Comparison of ENCODE assay signal across 35 cellular contexts in the genomic region with DNA sequence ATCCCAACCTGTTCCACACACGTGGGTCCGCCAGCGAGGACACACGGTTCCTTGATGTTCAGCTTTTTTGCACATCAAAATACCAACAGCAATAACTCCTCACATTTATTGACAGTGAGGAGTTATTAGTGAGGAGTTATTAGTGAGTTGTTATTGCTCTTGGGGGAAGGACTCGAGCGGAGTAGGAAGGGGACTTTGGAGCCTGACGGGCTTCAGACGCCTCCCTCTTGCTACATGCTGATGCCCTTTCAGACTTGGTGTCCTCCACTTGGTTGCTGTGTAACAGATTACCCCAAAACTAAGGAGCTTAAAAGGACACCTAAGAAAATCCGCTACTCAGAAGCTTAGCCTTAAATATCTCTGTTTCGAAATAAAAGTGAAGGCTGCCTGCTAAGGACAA.
"Had no signal": no experiment of that assay in that cellular context is flagged by ENCODE, and none has a peak within 500 bp of the region (broad histone marks: within the 10 kb centered on the region; RNA-seq: fewer than 3 reads in every experiment).

No MANE protein-coding gene starts in this region.

- DNase-seq: activated B cell treated with CpG ODN at 0.5 μM for 24 hours; activated CD4-positive, alpha-beta memory T cell treated with anti-CD3 and anti-CD28 coated beads for 36 hours; activated CD4-positive, alpha-beta T cell treated with anti-CD3 and anti-CD28 coated beads for 4 hours; activated CD4-positive, alpha-beta T cell treated with anti-CD3 and anti-CD28 coated beads, Interleukin-2, amount 10 ng/mL, durations not matched to agents 24 days and 14 days; activated CD4-positive, alpha-beta T cell treated with anti-CD3 and anti-CD28 coated beads, Interleukin-2, amount 50 U/mL, for 1 hour; activated CD4-positive, alpha-beta T cell treated with anti-CD3 and anti-CD28 coated beads, Interleukin-2, amount 50 U/mL, for 4 hours; activated CD4-positive, CD25-positive, alpha-beta regulatory T cell treated with anti-CD3 and anti-CD28 coated beads, Interleukin-2, amount 50 U/mL, for 72 hours; activated CD8-positive, alpha-beta memory T cell treated with anti-CD3 and anti-CD28 coated beads, Interleukin-2, amount 50 U/mL, for 4 hours; activated CD8-positive, alpha-beta T cell treated with anti-CD3 and anti-CD28 coated beads for 36 hours; activated effector memory CD4-positive, alpha-beta T cell treated with anti-CD3 and anti-CD28 coated beads, Interleukin-2, amount 50 U/mL, for 16 hours; activated gamma-delta T cell treated with Interleukin-2 at 50 U/mL for 16 hours; activated naive CD4-positive, alpha-beta T cell; activated naive CD4-positive, alpha-beta T cell treated with anti-CD3 and anti-CD28 coated beads for 36 hours; activated naive CD4-positive, alpha-beta T cell treated with anti-CD3 and anti-CD28 coated beads, Interleukin-2, amount 50 U/mL, for 16 hours; activated naive CD8-positive, alpha-beta T cell treated with anti-CD3 and anti-CD28 coated beads for 36 hours; activated T-cell treated with anti-CD3 and anti-CD28 coated beads for 4 hours; activated T-cell treated with anti-CD3 and anti-CD28 coated beads, Interleukin-2, amount 50 U/mL, for 1 hour; activated T-cell treated with anti-CD3 and anti-CD28 coated beads, Interleukin-2, amount 50 U/mL, for 4 hours; activated T-cell treated with anti-CD3 and anti-CD28 coated beads, Interleukin-2, amount 50 U/mL, for 72 hours; adrenal gland; amniotic stem cell; aorta; body of pancreas; brain microvascular endothelial cell; caudate nucleus; cerebellar nuclear complex; T-helper 2 cell; T-helper 9 cell had no signal

- FAIRE-seq: astrocyte, TTC549 had no signal

- H3K9me3 ChIP-seq: adrenal gland, body of pancreas, breast epithelium had no signal

- H3K36me3 ChIP-seq: adrenal gland, brain microvascular endothelial cell, breast epithelium, cardiac muscle cell had no signal

- H3K27ac ChIP-seq: adrenal gland, body of pancreas, brain microvascular endothelial cell, breast epithelium, cardiac muscle cell, VCaP had no signal

- ATAC-seq: activated CD8-positive, alpha-beta T cell treated with anti-CD3 and anti-CD28 coated beads for 36 hours; activated naive CD4-positive, alpha-beta T cell treated with anti-CD3 and anti-CD28 coated beads, Interleukin-2, amount 50 U/mL, for 72 hours; activated T-cell treated with anti-CD3 and anti-CD28 coated beads, Interleukin-2, amount 50 U/mL, for 4 hours; activated T-cell treated with anti-CD3 and anti-CD28 coated beads, Interleukin-2, amount 50 U/mL, for 72 hours; activated T-helper 17 cell treated with anti-CD3 and anti-CD28 coated beads, Interleukin-2, amount 50 U/mL, for 72 hours; body of pancreas had no signal

- H3K4me3 ChIP-seq: adrenal gland, body of pancreas, breast epithelium, cardiac muscle cell had no signal

- H3K27me3 ChIP-seq: adrenal gland, body of pancreas, brain microvascular endothelial cell, breast epithelium had no signal

- H3K4me1 ChIP-seq: adrenal gland, body of pancreas, breast epithelium had no signal
